Comparison of ENCODE assay signal across 1 cellular context in the genomic region with DNA sequence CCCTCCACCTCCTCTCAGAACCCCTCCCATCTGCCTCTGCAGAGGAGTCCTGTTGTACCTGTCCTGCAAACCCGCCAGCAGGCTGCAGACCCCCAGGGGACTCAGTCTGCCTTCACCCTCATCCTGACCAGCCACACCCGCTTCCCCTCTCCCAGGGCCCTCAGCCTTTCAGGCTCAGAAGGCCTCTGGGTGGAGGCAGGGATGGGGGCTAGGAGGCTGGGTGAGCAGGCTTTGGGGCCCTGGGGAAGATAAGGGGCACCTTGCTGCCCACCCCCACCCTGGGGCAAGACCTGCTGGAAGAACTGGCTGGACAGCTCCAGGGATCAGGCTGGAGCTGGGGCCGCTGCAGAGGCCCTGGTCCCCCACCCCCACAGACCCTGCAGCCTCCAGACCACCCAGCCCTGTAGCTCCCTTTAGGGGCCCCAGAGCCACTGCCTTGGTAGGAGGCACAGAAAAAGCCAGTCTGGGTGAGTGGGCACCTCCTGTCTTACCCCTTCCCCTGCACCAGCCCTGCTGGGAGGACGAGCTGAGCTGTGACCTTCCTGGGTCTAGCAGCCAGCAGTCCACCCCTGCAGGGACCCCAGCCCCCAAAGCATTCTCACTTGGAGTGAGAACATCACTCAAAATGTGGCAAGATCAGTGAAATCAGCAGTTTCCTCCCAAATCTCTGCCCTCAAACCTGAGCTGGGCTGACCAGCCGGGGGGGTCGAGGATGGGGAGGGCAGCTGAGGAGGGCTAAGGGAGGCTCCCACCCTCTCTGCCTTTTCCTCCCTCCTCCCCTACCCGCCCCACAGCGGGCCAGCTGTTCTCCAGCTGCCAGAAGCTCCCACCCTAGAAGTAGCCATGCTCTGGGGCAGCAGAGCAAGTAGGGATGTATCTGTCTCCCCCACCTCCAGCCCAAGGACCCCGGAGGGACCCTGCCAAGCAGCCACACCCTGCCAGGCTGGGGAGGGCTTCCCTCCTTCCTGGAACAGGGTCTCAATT.
TF ChIP-seq lines count a peak whose summit lies in the region.

No MANE protein-coding gene starts in this region.

TF ChIP-seq in SK-N-SH treated with all-trans-retinoic acid at 6 μM for 48 hours, 23 proteins besides CTCF, POLR2A, EP300 and RAD21 (continued from another document):
- TF ChIP-seq TSHZ2 (CRISPR knock-in tag; IDR thresholded peaks at IDR 0.05) (no peak), CSRNP3 (CRISPR knock-in tag; IDR thresholded peaks at IDR 0.05) (no peak)
- TF ChIP-seq, protein P1, sequence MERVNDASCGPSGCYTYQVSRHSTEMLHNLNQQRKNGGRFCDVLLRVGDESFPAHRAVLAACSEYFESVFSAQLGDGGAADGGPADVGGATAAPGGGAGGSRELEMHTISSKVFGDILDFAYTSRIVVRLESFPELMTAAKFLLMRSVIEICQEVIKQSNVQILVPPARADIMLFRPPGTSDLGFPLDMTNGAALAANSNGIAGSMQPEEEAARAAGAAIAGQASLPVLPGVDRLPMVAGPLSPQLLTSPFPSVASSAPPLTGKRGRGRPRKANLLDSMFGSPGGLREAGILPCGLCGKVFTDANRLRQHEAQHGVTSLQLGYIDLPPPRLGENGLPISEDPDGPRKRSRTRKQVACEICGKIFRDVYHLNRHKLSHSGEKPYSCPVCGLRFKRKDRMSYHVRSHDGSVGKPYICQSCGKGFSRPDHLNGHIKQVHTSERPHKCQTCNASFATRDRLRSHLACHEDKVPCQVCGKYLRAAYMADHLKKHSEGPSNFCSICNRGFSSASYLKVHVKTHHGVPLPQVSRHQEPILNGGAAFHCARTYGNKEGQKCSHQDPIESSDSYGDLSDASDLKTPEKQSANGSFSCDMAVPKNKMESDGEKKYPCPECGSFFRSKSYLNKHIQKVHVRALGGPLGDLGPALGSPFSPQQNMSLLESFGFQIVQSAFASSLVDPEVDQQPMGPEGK (CRISPR knock-in tag; IDR thresholded peaks at IDR 0.05; ENCODE audit: borderline replicate concordance): no peak
